In genomic region chr22:27238935-27239510, GRCh38 we compare ENCODE assay signal across 1 cellular context.
TF ChIP-seq lines count a peak whose summit lies in the region.

No MANE protein-coding gene starts in this region.

TF ChIP-seq in A549, 52 proteins besides CTCF, POLR2A, EP300 and RAD21 (continued from another document):
- TF ChIP-seq EHMT2 (IDR thresholded peaks at IDR 0.05; ENCODE audit: low read depth): no peak
TF ChIP-seq in A549: peak in this region for 12.
